Comparison of ENCODE assay signal across 8 cellular contexts in the genomic region with DNA sequence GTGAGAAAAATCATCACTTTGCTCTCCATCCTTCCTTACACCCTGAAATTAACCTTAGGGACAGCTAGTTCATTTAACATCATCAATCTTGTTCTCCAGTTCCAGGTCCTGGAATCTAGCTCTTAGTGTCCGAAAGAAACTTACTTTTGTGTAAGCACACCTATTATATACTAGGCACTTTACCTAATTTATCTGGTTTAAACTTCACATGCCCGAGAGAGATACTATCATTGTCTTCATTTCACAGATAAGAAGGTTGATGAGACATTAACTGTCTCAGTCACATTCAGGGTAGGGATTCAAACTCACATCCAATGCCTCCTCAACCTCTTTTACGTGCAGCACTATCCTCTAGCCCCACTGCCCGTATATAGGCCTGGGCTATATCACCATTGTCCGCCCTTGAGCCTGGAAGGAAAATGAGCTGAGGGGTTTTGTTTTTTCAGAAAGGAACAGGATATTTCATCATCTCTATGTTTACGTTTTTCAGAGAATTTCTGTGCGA. TPM values are rescaled to one million over a fixed set of nuclear protein-coding genes. Genes with fewer than 3 reads are reported as not detected.
A peak's percentile ranks its signal among the peaks of the same experiment; 100 is the strongest.
DNase-seq lines count a peak whose midpoint lies in the region; ATAC-seq and TF ChIP-seq lines count a peak whose summit lies in the region.

No MANE protein-coding gene starts in this region.

- peaks cover 40% of the 10 kb centered on the region for H3K79me2 ChIP-seq in GM23338 (replicated peaks; ENCODE audit: insufficient read depth)

- CTCF ChIA-PET in activated B cell treated with CpG ODN at 0.5 μM for 24 hours (lab: Charles Lee) = interaction anchor here (0.8 to 1.1 kb wide), 2 partner anchors 8 to 48 kb away, joined by 3 to 4 read pairs; a partner anchor contains a TSS

- 0 out of 2 replicates have a peak, but pooled peaks cover 4% of the 10 kb centered on the region for H3F3A ChIP-seq in GM23338 (replicated peaks; ENCODE audit: low read depth)

- POLR2A ChIA-PET in activated B cell treated with CpG ODN at 0.5 μM for 24 hours (lab: Charles Lee) = interaction anchor here (0.7 to 4.9 kb wide), 5 partner anchors 9 to 344 kb away, joined by 4 to 96 read pairs (median 5); a partner anchor contains a TSS

- DNase-seq in GM23338 (ENCODE audit: low spot score) = no peak
- DNase-seq in activated B cell treated with CpG ODN at 0.5 μM for 24 hours = no peak
- no peak for DNase-seq in left ventricle myocardium inferior
- DNase-seq in spleen = no peak
- no peak for DNase-seq in DMS 273 treated with DMSO at 0.1 percent for 48 hours (lab: John Stamatoyannopoulos, UW)
- no peak for DNase-seq in NCI-H510A (lab: John Stamatoyannopoulos, UW)
- DNase-seq in RPMI8226 = no peak

- H4K20me1 ChIP-seq in GM23338 (replicated peaks; ENCODE audit: insufficient read depth) = peaks cover 10% of the 10 kb centered on the region; the same call in 1 of the 2 replicates

- H3K9me2 ChIP-seq in GM23338 (ENCODE audit: insufficient read depth) = no peaks in the 10 kb centered on the region

- 23 to 30% (median 27%) methylated on average over 7 of the region's 7 CpGs for WGBS in spleen, 5 donors

- H3K27ac ChIP-seq in 22Rv1 (peak overlapping the region; percentile 78), GM23338 (ENCODE audit: low read depth) (peak overlapping the region; percentile 91), left ventricle myocardium inferior (replicated peaks) (peak overlapping the region; percentile 91), spleen (peak overlapping the region; percentile 90 to 97 (median 96))

- H3K27me3 ChIP-seq in GM23338 (ENCODE audit: insufficient read depth) (no peaks in the 10 kb centered on the region), left ventricle myocardium inferior (ENCODE audit: low read depth) (no peaks in the 10 kb centered on the region), spleen (replicated peaks in 1 of 7) (no peaks in the 10 kb centered on the region)

- intact Hi-C loops in activated B cell treated with CpG ODN at 0.5 μM for 24 hours (cut with micrococcal nuclease) (loop anchor here (1.0 to 10.0 kb wide), 8 partner anchors 8 to 958 kb away; a partner anchor contains a TSS), left ventricle myocardium inferior (cut with micrococcal nuclease) (no loop called here), spleen (cut with DNase I; ENCODE audit: low total_unique reads) (no loop called here)

- ATAC-seq in GM23338 = peak; percentile 24
- no peak for ATAC-seq in activated B cell treated with CpG ODN at 0.5 μM for 24 hours (ENCODE audit: low read depth)

- H3K4me1 Mint-ChIP-seq in GM23338 = peaks cover 17% of the 10 kb centered on the region
- peaks cover 32% of the 10 kb centered on the region for H3K4me1 Mint-ChIP-seq in activated B cell treated with CpG ODN at 0.5 μM for 24 hours

- TF ChIP-seq CTCF in 22Rv1 (IDR thresholded peaks at IDR 0.05) (no peak), GM23338 (conservative IDR thresholded peaks at IDR 0.05; ENCODE audit: low read depth in 2 of 2) (no peak), activated B cell treated with CpG ODN at 0.5 μM for 24 hours (IDR thresholded peaks at IDR 0.05) (no peak), left ventricle myocardium inferior (IDR thresholded peaks at IDR 0.05; ENCODE audit: borderline replicate concordance) (no peak), spleen (IDR thresholded peaks at IDR 0.05 in 8 of 11, conservative IDR thresholded peaks at IDR 0.05 in 3 of 11) (no peak)

- H3K4me1 ChIP-seq in GM23338 (ENCODE audit: insufficient read depth) (peaks cover 13% of the 10 kb centered on the region), left ventricle myocardium inferior (peaks cover 44% of the 10 kb centered on the region), spleen (peaks cover 14 to 49% (median 33%) of the 10 kb centered on the region in 6 donors)

- peak overlapping the region; percentile 99 for H3K27ac Mint-ChIP-seq in GM23338
- H3K27ac Mint-ChIP-seq in activated B cell treated with CpG ODN at 0.5 μM for 24 hours = peak overlapping the region; percentile 100

- H3K36me3 ChIP-seq in GM23338 (ENCODE audit: insufficient read depth) (no peaks in the 10 kb centered on the region), left ventricle myocardium inferior (no peaks in the 10 kb centered on the region), spleen (peaks cover 0 to 3% (median 0%) of the 10 kb centered on the region in 6 donors)

- peaks cover 2% of the 10 kb centered on the region; the same call in 1 of the 3 replicates for H3K36me3 Mint-ChIP-seq in GM23338 (ENCODE audit: low read depth)
- H3K36me3 Mint-ChIP-seq in activated B cell treated with CpG ODN at 0.5 μM for 24 hours (ENCODE audit: low read depth) = peaks cover 8% of the 10 kb centered on the region

- H3K27me3 Mint-ChIP-seq in GM23338 (ENCODE audit: insufficient read depth, low read depth, poor library complexity) (peaks cover 7% of the 10 kb centered on the region), activated B cell treated with CpG ODN at 0.5 μM for 24 hours (peaks cover 5% of the 10 kb centered on the region)

- peak overlapping the region; percentile 99 for H3K4me3 Mint-ChIP-seq in GM23338
- H3K4me3 Mint-ChIP-seq in activated B cell treated with CpG ODN at 0.5 μM for 24 hours = peak overlapping the region; percentile 100

- H3K4me3 ChIP-seq in GM23338 = peak overlapping the region; percentile 92
- H3K4me3 ChIP-seq in left ventricle myocardium inferior = peak overlapping the region; percentile 86
- H3K4me3 ChIP-seq in spleen = peak overlapping the region; percentile 53 to 81 (median 65)

- H3K9me3 Mint-ChIP-seq in GM23338 (no peaks in the 10 kb centered on the region), activated B cell treated with CpG ODN at 0.5 μM for 24 hours (no peaks in the 10 kb centered on the region)

- no peaks in the 10 kb centered on the region for H3K9me3 ChIP-seq in left ventricle myocardium inferior (replicated peaks)
- no peaks in the 10 kb centered on the region for H3K9me3 ChIP-seq in spleen

- peak overlapping the region; percentile 67 for H3K4me2 ChIP-seq in GM23338

- TF ChIP-seq POLR2A in spleen (IDR thresholded peaks at IDR 0.05) = no peak

- H2AFZ ChIP-seq in GM23338 = peak overlapping the region; percentile 50

TF ChIP-seq in GM23338, 12 proteins besides CTCF, POLR2A, EP300 and RAD21 (continues in another document):
- TF ChIP-seq NANOG (IDR thresholded peaks at IDR 0.05; ENCODE audit: borderline replicate concordance) (no peak), ZNF114 (CRISPR knock-in tag; IDR thresholded peaks at IDR 0.05) (no peak), CREB1 (CRISPR knock-in tag; IDR thresholded peaks at IDR 0.05; ENCODE audit: low read depth) (no peak), STAT1 (IDR thresholded peaks at IDR 0.05; ENCODE audit: unreplicated experiment) (no peak), ZNF331 (CRISPR knock-in tag; IDR thresholded peaks at IDR 0.05; ENCODE audit: low read depth) (no peak), EZH2 (IDR thresholded peaks at IDR 0.05; ENCODE audit: low read depth, unreplicated experiment) (no peak)
- TF ChIP-seq, protein P1, sequence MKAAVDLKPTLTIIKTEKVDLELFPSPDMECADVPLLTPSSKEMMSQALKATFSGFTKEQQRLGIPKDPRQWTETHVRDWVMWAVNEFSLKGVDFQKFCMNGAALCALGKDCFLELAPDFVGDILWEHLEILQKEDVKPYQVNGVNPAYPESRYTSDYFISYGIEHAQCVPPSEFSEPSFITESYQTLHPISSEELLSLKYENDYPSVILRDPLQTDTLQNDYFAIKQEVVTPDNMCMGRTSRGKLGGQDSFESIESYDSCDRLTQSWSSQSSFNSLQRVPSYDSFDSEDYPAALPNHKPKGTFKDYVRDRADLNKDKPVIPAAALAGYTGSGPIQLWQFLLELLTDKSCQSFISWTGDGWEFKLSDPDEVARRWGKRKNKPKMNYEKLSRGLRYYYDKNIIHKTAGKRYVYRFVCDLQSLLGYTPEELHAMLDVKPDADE (IDR thresholded peaks at IDR 0.05) = no peak

RNA-seq across cellular contexts. Expression of a gene that starts 0.5 kb away (rescaled TPM):
- 119 and 144 TPM in 2 replicates for total RNA-seq in GM23338 (2014; rRNA removed; shearing (Covaris generic))
- polyA plus RNA-seq in GM23338 (2016; fragmentation: Nextera tagmentation; extraction: Ambion mirVana) (82.1 and 89.7 TPM in 2 replicates), spleen (10 to 100 TPM; 16.7 to 33.6 (median 22.1) TPM)
- total RNA-seq in activated B cell treated with CpG ODN at 0.5 μM for 24 hours (129 and 152 TPM in 2 replicates), left ventricle myocardium inferior (113 TPM), spleen (100 to 1,000 TPM in 4 of 7 donors, 10 to 100 TPM in 3; 75.8 to 144 (median 125) TPM)

RNA-seq across cellular contexts. Expression of a gene that starts 8.2 kb away (rescaled TPM):
- 1.9 and 2.1 TPM in 2 replicates for total RNA-seq in GM23338 (2014; rRNA removed; shearing (Covaris generic))
- polyA plus RNA-seq in GM23338 (2016; fragmentation: Nextera tagmentation; extraction: Ambion mirVana) (1.5 and 2.3 TPM in 2 replicates), spleen (1 to 10 TPM; 2.7 to 3.9 (median 3.0) TPM)
- total RNA-seq in activated B cell treated with CpG ODN at 0.5 μM for 24 hours (4.1 and 4.8 TPM in 2 replicates), left ventricle myocardium inferior (8.7 TPM), spleen (1 to 10 TPM; 4.0 to 7.8 (median 5.1) TPM)

RNA-seq across cellular contexts. Expression of a gene that starts 26.0 kb away (rescaled TPM):
- 0.10 TPM in 1 of 2 replicates, not detected in the other for total RNA-seq in GM23338 (2014; rRNA removed; shearing (Covaris generic))
- polyA plus RNA-seq in GM23338 (2016; fragmentation: Nextera tagmentation; extraction: Ambion mirVana) (not detected in 2 replicates), spleen (under 1 TPM in 2 of 3 donors, not detected in 1; 0.03 to 0.04 TPM)
- total RNA-seq in activated B cell treated with CpG ODN at 0.5 μM for 24 hours (not detected in 2 replicates), left ventricle myocardium inferior (not detected), spleen (1 to 10 TPM in 3 of 7 donors, under 1 TPM in 4; 0.27 to 6.2 (median 0.74) TPM)

RNA-seq across cellular contexts. Expression of a gene that starts 49.1 kb away (rescaled TPM):
- total RNA-seq in GM23338 (2014; rRNA removed; shearing (Covaris generic)) = not detected in 2 replicates
- polyA plus RNA-seq in GM23338 (2016; fragmentation: Nextera tagmentation; extraction: Ambion mirVana) = not detected in 2 replicates
- 2.0 and 2.4 TPM in 2 replicates for total RNA-seq in activated B cell treated with CpG ODN at 0.5 μM for 24 hours
- total RNA-seq in left ventricle myocardium inferior = 0.25 TPM
- 10 to 100 TPM; 28.6 to 39.5 (median 32.5) TPM for total RNA-seq in spleen
- polyA plus RNA-seq in spleen = 1 to 10 TPM in 1 of 3 donors, under 1 TPM in 2; 0.39 to 2.2 (median 0.93) TPM
